1 cellular context compared by ENCODE assay signal in the genomic region with DNA sequence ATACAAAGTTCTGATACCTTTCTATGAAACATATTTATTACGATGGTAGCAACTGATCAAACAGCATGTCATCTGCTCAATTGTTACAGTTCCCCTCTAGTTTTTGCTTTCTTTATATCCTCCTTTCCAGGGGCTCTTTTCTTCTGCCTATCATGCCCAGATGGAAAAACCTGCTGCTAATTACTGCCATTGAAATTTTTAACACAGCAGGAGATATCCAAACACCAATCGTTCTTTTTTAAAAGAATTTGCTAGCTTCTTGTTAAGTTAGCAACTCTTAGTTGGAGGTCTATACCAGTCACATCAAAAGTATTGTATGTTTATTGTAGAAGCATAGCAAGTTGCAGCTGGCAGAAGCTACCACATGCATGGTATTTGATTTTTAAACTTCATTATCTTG.
TF ChIP-seq lines count a peak whose summit lies in the region.

No MANE protein-coding gene starts in this region.

TF ChIP-seq in GM23338, 12 proteins besides CTCF, POLR2A, EP300 and RAD21 (continued from another document):
- TF ChIP-seq, protein P1, sequence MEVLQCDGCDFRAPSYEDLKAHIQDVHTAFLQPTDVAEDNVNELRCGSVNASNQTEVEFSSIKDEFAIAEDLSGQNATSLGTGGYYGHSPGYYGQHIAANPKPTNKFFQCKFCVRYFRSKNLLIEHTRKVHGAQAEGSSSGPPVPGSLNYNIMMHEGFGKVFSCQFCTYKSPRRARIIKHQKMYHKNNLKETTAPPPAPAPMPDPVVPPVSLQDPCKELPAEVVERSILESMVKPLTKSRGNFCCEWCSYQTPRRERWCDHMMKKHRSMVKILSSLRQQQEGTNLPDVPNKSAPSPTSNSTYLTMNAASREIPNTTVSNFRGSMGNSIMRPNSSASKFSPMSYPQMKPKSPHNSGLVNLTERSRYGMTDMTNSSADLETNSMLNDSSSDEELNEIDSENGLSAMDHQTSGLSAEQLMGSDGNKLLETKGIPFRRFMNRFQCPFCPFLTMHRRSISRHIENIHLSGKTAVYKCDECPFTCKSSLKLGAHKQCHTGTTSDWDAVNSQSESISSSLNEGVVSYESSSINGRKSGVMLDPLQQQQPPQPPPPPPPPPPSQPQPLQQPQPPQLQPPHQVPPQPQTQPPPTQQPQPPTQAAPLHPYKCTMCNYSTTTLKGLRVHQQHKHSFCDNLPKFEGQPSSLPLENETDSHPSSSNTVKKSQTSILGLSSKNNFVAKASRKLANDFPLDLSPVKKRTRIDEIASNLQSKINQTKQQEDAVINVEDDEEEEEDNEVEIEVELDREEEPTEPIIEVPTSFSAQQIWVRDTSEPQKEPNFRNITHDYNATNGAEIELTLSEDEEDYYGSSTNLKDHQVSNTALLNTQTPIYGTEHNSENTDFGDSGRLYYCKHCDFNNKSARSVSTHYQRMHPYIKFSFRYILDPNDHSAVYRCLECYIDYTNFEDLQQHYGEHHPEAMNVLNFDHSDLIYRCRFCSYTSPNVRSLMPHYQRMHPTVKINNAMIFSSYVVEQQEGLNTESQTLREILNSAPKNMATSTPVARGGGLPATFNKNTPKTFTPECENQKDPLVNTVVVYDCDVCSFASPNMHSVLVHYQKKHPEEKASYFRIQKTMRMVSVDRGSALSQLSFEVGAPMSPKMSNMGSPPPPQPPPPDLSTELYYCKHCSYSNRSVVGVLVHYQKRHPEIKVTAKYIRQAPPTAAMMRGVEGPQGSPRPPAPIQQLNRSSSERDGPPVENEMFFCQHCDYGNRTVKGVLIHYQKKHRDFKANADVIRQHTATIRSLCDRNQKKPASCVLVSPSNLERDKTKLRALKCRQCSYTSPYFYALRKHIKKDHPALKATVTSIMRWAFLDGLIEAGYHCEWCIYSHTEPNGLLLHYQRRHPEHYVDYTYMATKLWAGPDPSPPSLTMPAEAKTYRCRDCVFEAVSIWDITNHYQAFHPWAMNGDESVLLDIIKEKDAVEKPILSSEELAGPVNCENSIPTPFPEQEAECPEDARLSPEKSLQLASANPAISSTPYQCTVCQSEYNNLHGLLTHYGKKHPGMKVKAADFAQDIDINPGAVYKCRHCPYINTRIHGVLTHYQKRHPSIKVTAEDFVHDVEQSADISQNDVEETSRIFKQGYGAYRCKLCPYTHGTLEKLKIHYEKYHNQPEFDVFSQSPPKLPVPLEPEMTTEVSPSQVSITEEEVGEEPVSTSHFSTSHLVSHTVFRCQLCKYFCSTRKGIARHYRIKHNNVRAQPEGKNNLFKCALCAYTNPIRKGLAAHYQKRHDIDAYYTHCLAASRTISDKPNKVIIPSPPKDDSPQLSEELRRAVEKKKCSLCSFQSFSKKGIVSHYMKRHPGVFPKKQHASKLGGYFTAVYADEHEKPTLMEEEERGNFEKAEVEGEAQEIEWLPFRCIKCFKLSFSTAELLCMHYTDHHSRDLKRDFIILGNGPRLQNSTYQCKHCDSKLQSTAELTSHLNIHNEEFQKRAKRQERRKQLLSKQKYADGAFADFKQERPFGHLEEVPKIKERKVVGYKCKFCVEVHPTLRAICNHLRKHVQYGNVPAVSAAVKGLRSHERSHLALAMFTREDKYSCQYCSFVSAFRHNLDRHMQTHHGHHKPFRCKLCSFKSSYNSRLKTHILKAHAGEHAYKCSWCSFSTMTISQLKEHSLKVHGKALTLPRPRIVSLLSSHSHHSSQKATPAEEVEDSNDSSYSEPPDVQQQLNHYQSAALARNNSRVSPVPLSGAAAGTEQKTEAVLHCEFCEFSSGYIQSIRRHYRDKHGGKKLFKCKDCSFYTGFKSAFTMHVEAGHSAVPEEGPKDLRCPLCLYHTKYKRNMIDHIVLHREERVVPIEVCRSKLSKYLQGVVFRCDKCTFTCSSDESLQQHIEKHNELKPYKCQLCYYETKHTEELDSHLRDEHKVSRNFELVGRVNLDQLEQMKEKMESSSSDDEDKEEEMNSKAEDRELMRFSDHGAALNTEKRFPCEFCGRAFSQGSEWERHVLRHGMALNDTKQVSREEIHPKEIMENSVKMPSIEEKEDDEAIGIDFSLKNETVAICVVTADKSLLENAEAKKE (CRISPR knock-in tag; IDR thresholded peaks at IDR 0.05) = no peak
- TF ChIP-seq STAT1 (IDR thresholded peaks at IDR 0.05; ENCODE audit: unreplicated experiment) (no peak), ZNF331 (CRISPR knock-in tag; IDR thresholded peaks at IDR 0.05; ENCODE audit: low read depth) (no peak), NANOG (IDR thresholded peaks at IDR 0.05; ENCODE audit: borderline replicate concordance) (no peak), POLR2AphosphoS5 (IDR thresholded peaks at IDR 0.05; ENCODE audit: low read depth) (no peak), JUNB (IDR thresholded peaks at IDR 0.05; ENCODE audit: unreplicated experiment) (no peak), EZH2 (IDR thresholded peaks at IDR 0.05; ENCODE audit: low read depth, unreplicated experiment) (no peak)
- TF ChIP-seq, protein P2, sequence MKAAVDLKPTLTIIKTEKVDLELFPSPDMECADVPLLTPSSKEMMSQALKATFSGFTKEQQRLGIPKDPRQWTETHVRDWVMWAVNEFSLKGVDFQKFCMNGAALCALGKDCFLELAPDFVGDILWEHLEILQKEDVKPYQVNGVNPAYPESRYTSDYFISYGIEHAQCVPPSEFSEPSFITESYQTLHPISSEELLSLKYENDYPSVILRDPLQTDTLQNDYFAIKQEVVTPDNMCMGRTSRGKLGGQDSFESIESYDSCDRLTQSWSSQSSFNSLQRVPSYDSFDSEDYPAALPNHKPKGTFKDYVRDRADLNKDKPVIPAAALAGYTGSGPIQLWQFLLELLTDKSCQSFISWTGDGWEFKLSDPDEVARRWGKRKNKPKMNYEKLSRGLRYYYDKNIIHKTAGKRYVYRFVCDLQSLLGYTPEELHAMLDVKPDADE (IDR thresholded peaks at IDR 0.05) = no peak
